8 cellular contexts compared by ENCODE assay signal in the genomic region with DNA sequence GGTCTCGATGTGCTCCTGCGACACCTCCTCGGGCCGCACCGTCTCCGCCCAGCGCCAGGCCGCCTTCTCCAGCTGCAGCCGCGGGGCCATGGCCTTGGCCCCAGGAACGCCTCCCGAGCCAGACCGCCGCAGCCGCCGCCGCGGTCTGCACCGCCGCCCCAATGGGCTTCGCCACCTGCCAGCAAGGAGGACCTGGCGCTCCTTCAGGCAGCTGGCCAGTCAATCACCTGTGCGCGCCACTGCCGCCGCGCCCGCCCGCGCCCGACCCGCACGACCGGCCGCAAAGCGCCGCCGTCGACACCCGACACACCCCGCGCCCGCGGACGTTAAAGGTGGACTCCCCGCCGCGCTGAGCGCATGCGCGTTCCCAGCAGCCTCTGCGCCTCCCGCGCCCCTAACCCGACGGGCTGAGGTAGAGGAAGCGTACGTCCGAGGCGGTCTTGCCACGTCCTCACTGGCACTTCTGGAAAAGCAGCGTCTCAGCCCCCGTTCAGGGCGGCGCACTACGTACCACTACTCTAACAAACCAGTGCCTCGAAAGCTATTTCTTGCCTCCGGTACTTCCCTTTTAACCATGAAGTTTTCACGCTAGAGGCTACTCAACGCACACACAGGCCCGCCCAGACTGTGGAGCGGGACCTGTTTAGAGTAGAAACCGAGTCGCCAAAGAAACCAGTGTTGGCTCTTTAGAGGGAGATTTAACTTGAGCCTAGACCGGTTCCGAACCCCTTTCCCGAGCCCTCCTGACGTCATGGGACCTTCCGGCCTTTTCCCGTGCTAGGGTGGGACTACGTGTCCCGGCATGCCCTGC. TPM values are rescaled to one million over a fixed set of nuclear protein-coding genes. Genes with fewer than 3 reads are reported as not detected.
DNase-seq lines count a peak whose midpoint lies in the region; ATAC-seq and TF ChIP-seq lines count a peak whose summit lies in the region.

A gene with protein sequence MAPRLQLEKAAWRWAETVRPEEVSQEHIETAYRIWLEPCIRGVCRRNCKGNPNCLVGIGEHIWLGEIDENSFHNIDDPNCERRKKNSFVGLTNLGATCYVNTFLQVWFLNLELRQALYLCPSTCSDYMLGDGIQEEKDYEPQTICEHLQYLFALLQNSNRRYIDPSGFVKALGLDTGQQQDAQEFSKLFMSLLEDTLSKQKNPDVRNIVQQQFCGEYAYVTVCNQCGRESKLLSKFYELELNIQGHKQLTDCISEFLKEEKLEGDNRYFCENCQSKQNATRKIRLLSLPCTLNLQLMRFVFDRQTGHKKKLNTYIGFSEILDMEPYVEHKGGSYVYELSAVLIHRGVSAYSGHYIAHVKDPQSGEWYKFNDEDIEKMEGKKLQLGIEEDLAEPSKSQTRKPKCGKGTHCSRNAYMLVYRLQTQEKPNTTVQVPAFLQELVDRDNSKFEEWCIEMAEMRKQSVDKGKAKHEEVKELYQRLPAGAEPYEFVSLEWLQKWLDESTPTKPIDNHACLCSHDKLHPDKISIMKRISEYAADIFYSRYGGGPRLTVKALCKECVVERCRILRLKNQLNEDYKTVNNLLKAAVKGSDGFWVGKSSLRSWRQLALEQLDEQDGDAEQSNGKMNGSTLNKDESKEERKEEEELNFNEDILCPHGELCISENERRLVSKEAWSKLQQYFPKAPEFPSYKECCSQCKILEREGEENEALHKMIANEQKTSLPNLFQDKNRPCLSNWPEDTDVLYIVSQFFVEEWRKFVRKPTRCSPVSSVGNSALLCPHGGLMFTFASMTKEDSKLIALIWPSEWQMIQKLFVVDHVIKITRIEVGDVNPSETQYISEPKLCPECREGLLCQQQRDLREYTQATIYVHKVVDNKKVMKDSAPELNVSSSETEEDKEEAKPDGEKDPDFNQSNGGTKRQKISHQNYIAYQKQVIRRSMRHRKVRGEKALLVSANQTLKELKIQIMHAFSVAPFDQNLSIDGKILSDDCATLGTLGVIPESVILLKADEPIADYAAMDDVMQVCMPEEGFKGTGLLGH (minus strand): TSS at position 282 of the 811 bp plus-strand sequence. CDS start 192 bp downstream, at position 90.

- peaks cover 30% of the 10 kb centered on the region for H3K4me1 Mint-ChIP-seq in activated naive CD8-positive, alpha-beta T cell (ENCODE audit: low read depth)

- H3K4me3 Mint-ChIP-seq in activated naive CD8-positive, alpha-beta T cell: peak within 1 kb of the TSS; percentile 93

- no peaks in the 10 kb centered on the region for H3K27me3 Mint-ChIP-seq in activated naive CD8-positive, alpha-beta T cell

- no peaks in the 10 kb centered on the region for H3K9me3 Mint-ChIP-seq in activated naive CD8-positive, alpha-beta T cell (ENCODE audit: low read depth)

- H3K27ac Mint-ChIP-seq in activated naive CD8-positive, alpha-beta T cell: peak within 1 kb of the TSS; percentile 100

- ATAC-seq in HG02678 (IDR thresholded peaks at IDR 0.05; ENCODE audit: unreplicated experiment): peak; percentile 70
- ATAC-seq in omental fat pad (ENCODE audit: low FRiP score): peak; percentile 97

- DNase-seq in GM10266 (ENCODE audit: extremely low spot score): peak; percentile 90
- DNase-seq in NCI-H1105 treated with DMSO at 0.1 percent for 48 hours (lab: John Stamatoyannopoulos, UW): peak; percentile 96
- peak; percentile 89 for DNase-seq in SKM-1 treated with dmso at 0.1 percent for 144 hours (lab: John Stamatoyannopoulos, UW; ENCODE audit: unreplicated experiment)
- peak; percentile 96 for DNase-seq in glomerular visceral epithelial cell (ENCODE audit: extremely low spot score)
- peak; percentile 83 for DNase-seq in omental fat pad (ENCODE audit: low spot score)

- H3K36me3 Mint-ChIP-seq in activated naive CD8-positive, alpha-beta T cell: peaks cover 2% of the 10 kb centered on the region

- TF ChIP-seq CTCF in GM10266 (IDR thresholded peaks at IDR 0.05; ENCODE audit: control insufficient read depth, insufficient read depth, low read depth, missing control alignments): no peak
- TF ChIP-seq CTCF in omental fat pad (IDR thresholded peaks at IDR 0.05): no peak

- peak within 1 kb of the TSS; percentile 99 for H3K27ac ChIP-seq in temporal lobe (ENCODE audit: low read depth, low read length)

RNA-seq across cellular contexts. Expression of the gene that starts here (rescaled TPM):
- total RNA-seq in omental fat pad: 10 to 100 TPM; 30.5 to 49.8 (median 39.5) TPM
- 67.9 TPM for total RNA-seq in temporal lobe

Comparison
In these comparisons a context has a peak if more than half of its experiments do, and no peak if none do; other contexts are left out.
1. Peak in every context shown above with its lines: DNase-seq, ATAC-seq and H3K27ac ChIP-seq.